ENCODE assay signal across 8 cellular contexts in the genomic region with DNA sequence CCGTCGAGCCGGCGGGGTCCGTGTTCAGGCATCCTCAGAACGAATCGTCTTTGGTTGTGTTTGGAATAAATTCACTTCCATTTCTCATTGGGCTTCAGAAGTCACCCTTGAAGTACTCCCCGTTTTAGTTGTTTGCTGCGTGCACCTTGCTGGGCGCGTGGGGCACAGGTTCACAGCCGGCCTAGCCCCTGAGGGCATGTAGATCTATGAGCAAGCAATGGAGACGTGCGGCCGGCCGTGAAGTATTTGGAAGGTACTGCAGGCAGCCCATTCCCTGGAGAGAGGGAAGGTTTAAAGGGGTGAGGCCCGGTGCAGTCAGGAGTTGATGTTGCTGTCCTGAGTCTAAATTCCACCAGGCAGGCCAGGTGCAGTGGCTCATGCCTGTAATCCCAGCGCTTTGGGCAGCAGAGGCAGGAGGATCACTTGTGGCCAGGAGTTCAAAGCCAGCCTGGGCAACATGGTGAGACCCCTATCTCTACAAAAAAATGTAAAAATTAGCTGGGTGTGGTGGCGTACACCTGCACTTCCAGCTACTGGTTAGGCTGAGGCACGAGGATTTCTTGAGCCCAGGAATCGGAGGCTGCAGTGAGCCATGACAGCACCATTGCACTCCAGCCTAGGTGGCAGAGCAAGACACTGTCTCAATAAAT. TPM values are rescaled to one million over a fixed set of nuclear protein-coding genes. Genes with fewer than 3 reads are reported as not detected.
DNase-seq lines count a peak whose midpoint lies in the region; ATAC-seq and TF ChIP-seq lines count a peak whose summit lies in the region.

No MANE protein-coding gene starts in this region.

- DNase-seq in NCI-H82 (lab: John Stamatoyannopoulos, UW) (peak; percentile 12), NCI-H82 treated with DMSO at 0.1 percent for 48 hours (lab: John Stamatoyannopoulos, UW; ENCODE audit: unreplicated experiment) (no peak), RWPE1 (ENCODE audit: low spot score) (peak; percentile 54), dermis blood vessel endothelial cell (peak; percentile 34), epidermal melanocyte (ENCODE audit: insufficient read length, low spot score) (no peak), nucleus accumbens (lab: John Stamatoyannopoulos, UW) (no peak)

- H3K4me1 ChIP-seq in mucosa of rectum (ENCODE audit: control insufficient read depth in 2 of 2, insufficient read depth in 2 of 2, low read length in 2 of 2): peaks cover 27 to 39% of the 10 kb centered on the region in 2 donors

- peak overlapping the region; percentile 53 to 84 for H3K4me3 ChIP-seq in mucosa of rectum (ENCODE audit: low read length in 2 of 2)

- POLR2A ChIA-PET in RWPE1 (lab: Yijun Ruan, JAX; ENCODE audit: low non-redundant PET): no interaction called here

- peak overlapping the region; percentile 70 for H3K27ac ChIP-seq in RWPE1
- peak overlapping the region; percentile 4 to 48 for H3K27ac ChIP-seq in mucosa of rectum (ENCODE audit: low read depth in 2 of 2, low read length in 2 of 2)

- CTCF ChIA-PET in RWPE1 (lab: Yijun Ruan, JAX): no interaction called here

- H3K9me3 ChIP-seq in mucosa of rectum (ENCODE audit: control insufficient read depth in 2 of 2, low read length in 2 of 2): no peaks in the 10 kb centered on the region

- H3K9ac ChIP-seq in mucosa of rectum (ENCODE audit: low read depth in 1 of 2, low read length in 2 of 2): peak overlapping the region; percentile 54 to 80

- peaks cover 2 to 4% of the 10 kb centered on the region in 2 donors for H3K36me3 ChIP-seq in mucosa of rectum (ENCODE audit: control insufficient read depth in 2 of 2, insufficient read depth in 2 of 2, low read length in 2 of 2)

- no peak for ATAC-seq in HG03108 (IDR thresholded peaks at IDR 0.05; ENCODE audit: unreplicated experiment)

- no peak for TF ChIP-seq CTCF in RWPE1 (conservative IDR thresholded peaks at IDR 0.05; ENCODE audit: low read depth)

- peaks cover 0 to 9% of the 10 kb centered on the region in 2 donors for H3K27me3 ChIP-seq in mucosa of rectum (ENCODE audit: control insufficient read depth in 2 of 2, insufficient read depth in 2 of 2, low read length in 2 of 2)

RNA-seq across cellular contexts. Expression of a gene that starts 0.7 kb away (rescaled TPM):
- 27.2 and 33.6 TPM in 2 replicates for total RNA-seq in dermis blood vessel endothelial cell

Comparison
In these comparisons a context has a peak if more than half of its experiments do, and no peak if none do; other contexts are left out.
1. DNase-seq: peak in NCI-H82 (single experiment), RWPE1 (single experiment) and dermis blood vessel endothelial cell (single experiment); none in NCI-H82 treated with DMSO at 0.1 percent for 48 hours (single experiment), epidermal melanocyte (single experiment) and nucleus accumbens (0 of 56).